ENCODE assay signal across 8 cellular contexts in the genomic region with DNA sequence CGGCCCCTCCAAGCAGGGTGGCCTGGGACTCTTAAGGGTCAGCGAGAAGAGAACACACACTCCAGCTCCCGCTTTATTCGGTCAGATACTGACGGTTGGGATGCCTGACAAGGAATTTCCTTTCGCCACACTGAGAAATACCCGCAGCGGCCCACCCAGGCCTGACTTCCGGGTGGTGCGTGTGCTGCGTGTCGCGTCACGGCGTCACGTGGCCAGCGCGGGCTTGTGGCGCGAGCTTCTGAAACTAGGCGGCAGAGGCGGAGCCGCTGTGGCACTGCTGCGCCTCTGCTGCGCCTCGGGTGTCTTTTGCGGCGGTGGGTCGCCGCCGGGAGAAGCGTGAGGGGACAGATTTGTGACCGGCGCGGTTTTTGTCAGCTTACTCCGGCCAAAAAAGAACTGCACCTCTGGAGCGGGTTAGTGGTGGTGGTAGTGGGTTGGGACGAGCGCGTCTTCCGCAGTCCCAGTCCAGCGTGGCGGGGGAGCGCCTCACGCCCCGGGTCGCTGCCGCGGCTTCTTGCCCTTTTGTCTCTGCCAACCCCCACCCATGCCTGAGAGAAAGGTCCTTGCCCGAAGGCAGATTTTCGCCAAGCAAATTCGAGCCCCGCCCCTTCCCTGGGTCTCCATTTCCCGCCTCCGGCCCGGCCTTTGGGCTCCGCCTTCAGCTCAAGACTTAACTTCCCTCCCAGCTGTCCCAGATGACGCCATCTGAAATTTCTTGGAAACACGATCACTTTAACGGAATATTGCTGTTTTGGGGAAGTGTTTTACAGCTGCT. TPM values are rescaled to one million over a fixed set of nuclear protein-coding genes. Genes with fewer than 3 reads are reported as not detected.
DNase-seq lines count a peak whose midpoint lies in the region; ATAC-seq lines count a peak whose summit lies in the region.

A gene with protein sequence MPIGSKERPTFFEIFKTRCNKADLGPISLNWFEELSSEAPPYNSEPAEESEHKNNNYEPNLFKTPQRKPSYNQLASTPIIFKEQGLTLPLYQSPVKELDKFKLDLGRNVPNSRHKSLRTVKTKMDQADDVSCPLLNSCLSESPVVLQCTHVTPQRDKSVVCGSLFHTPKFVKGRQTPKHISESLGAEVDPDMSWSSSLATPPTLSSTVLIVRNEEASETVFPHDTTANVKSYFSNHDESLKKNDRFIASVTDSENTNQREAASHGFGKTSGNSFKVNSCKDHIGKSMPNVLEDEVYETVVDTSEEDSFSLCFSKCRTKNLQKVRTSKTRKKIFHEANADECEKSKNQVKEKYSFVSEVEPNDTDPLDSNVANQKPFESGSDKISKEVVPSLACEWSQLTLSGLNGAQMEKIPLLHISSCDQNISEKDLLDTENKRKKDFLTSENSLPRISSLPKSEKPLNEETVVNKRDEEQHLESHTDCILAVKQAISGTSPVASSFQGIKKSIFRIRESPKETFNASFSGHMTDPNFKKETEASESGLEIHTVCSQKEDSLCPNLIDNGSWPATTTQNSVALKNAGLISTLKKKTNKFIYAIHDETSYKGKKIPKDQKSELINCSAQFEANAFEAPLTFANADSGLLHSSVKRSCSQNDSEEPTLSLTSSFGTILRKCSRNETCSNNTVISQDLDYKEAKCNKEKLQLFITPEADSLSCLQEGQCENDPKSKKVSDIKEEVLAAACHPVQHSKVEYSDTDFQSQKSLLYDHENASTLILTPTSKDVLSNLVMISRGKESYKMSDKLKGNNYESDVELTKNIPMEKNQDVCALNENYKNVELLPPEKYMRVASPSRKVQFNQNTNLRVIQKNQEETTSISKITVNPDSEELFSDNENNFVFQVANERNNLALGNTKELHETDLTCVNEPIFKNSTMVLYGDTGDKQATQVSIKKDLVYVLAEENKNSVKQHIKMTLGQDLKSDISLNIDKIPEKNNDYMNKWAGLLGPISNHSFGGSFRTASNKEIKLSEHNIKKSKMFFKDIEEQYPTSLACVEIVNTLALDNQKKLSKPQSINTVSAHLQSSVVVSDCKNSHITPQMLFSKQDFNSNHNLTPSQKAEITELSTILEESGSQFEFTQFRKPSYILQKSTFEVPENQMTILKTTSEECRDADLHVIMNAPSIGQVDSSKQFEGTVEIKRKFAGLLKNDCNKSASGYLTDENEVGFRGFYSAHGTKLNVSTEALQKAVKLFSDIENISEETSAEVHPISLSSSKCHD (N-terminal part only) (plus strand): TSS at position 254 of the 775 bp plus-strand sequence. CDS start 953 bp downstream, outside the sequence.
A gene with protein sequence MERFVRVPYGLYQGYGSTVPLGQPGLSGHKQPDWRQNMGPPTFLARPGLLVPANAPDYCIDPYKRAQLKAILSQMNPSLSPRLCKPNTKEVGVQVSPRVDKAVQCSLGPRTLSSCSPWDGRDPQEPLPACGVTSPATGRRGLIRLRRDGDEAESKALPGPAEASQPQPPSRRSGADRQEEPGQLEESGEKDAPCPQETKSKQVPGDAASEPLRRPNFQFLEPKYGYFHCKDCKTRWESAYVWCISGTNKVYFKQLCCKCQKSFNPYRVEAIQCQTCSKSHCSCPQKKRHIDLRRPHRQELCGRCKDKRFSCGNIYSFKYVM (minus strand): TSS at position 109 of the 775 bp plus-strand sequence. CDS start 3,438 bp downstream, outside the sequence.

- H3K36me3 Mint-ChIP-seq in CD4-positive, alpha-beta memory T cell: peaks cover 0 to 10% of the 10 kb centered on the region in 2 donors
- H3K36me3 Mint-ChIP-seq in memory B cell: peaks cover 2% of the 10 kb centered on the region

- ATAC-seq in GM19397 (IDR thresholded peaks at IDR 0.05; ENCODE audit: unreplicated experiment) (peak; percentile 94), HG03558 (IDR thresholded peaks at IDR 0.05; ENCODE audit: extremely low read depth, unreplicated experiment) (peak; percentile 83), memory B cell (ENCODE audit: low read depth) (peak; percentile 92)

- no peaks in the 10 kb centered on the region for H3K9me3 Mint-ChIP-seq in CD4-positive, alpha-beta memory T cell
- no peaks in the 10 kb centered on the region for H3K9me3 Mint-ChIP-seq in memory B cell

- no peaks in the 10 kb centered on the region for H3K36me3 ChIP-seq in CD4-positive, alpha-beta memory T cell (ENCODE audit: insufficient read depth, low read length)

- peaks cover 16% of the 10 kb centered on the region for H3K4me1 ChIP-seq in CD4-positive, alpha-beta memory T cell (ENCODE audit: insufficient read depth, low read length)

- POLR2A ChIA-PET in CD4-positive, alpha-beta memory T cell (lab: Charles Lee; ENCODE audit: partially characterized antibody): interaction anchor here (0.6 to 4.0 kb wide), 20 partner anchors 8 to 1228 kb away, joined by 3 to 82 read pairs (median 4); a partner anchor contains a TSS

- H3K9me3 ChIP-seq in CD4-positive, alpha-beta memory T cell (ENCODE audit: control insufficient read depth in 1 of 2, low read length in 2 of 2): no peaks in the 10 kb centered on the region

- H3K27me3 Mint-ChIP-seq in CD4-positive, alpha-beta memory T cell: no peaks in the 10 kb centered on the region
- no peaks in the 10 kb centered on the region for H3K27me3 Mint-ChIP-seq in memory B cell

- peak; percentile 85 to 89 (median 87) for DNase-seq in CD4-positive, alpha-beta memory T cell
- DNase-seq in NK-92 (lab: John Stamatoyannopoulos, UW; ENCODE audit: unreplicated experiment): peak; percentile 14
- DNase-seq in activated CD8-positive, alpha-beta memory T cell treated with anti-CD3 and anti-CD28 coated beads for 24 hours: peak; percentile 92
- DNase-seq in effector CD8-positive, alpha-beta T cell (lab: John Stamatoyannopoulos, UW): peak; percentile 76
- peak; percentile 82 to 83 for DNase-seq in memory B cell (ENCODE audit: low spot score in 2 of 2)
- DNase-seq in stimulated activated CD4-positive, alpha-beta T cell treated with anti-CD3 and anti-CD28 coated beads, TNF-alpha, amount 100 ng/mL, for 48 hours (ENCODE audit: low read depth in 3 of 3): peak; percentile 67 to 80 (median 80)

- no peaks in the 10 kb centered on the region for H3K27me3 ChIP-seq in CD4-positive, alpha-beta memory T cell (ENCODE audit: insufficient read depth, low read length)

- CTCF ChIA-PET in CD4-positive, alpha-beta memory T cell (lab: Charles Lee; ENCODE audit: partially characterized antibody): interaction anchor here (0.8 to 3.0 kb wide), 10 partner anchors 9 to 1227 kb away, joined by 3 to 19 read pairs (median 4); a partner anchor contains a TSS

- peak within 1 kb of the TSS; percentile 59 to 81 for H3K4me3 ChIP-seq in CD4-positive, alpha-beta memory T cell (ENCODE audit: low read length in 2 of 2)

- intact Hi-C loops in CD4-positive, alpha-beta memory T cell (cut with micrococcal nuclease): loop anchor here (1.0 to 10.0 kb wide), 6 partner anchors 113 to 1271 kb away; a partner anchor contains a TSS

- H3K27ac ChIP-seq in CD4-positive, alpha-beta memory T cell (ENCODE audit: low read depth, low read length): peak within 1 kb of the TSS; percentile 99

- H3K27ac Mint-ChIP-seq in CD4-positive, alpha-beta memory T cell: peak within 1 kb of the TSS; percentile 98 to 100 (median 100)
- peak within 1 kb of the TSS; percentile 100 for H3K27ac Mint-ChIP-seq in memory B cell

- peaks cover 7 to 27% (median 11%) of the 10 kb centered on the region in 4 donors for H3K4me1 Mint-ChIP-seq in CD4-positive, alpha-beta memory T cell
- H3K4me1 Mint-ChIP-seq in memory B cell: peaks cover 4% of the 10 kb centered on the region

- peak within 1 kb of the TSS; percentile 91 to 100 (median 96) for H3K4me3 Mint-ChIP-seq in CD4-positive, alpha-beta memory T cell
- peak within 1 kb of the TSS; percentile 98 for H3K4me3 Mint-ChIP-seq in memory B cell

RNA-seq across cellular contexts. Expression of the first gene that starts in this region (rescaled TPM):
- total RNA-seq in CD4-positive, alpha-beta memory T cell: 1 to 10 TPM; 3.2 TPM
- polyA plus RNA-seq in CD4-positive, alpha-beta memory T cell: 1 to 10 TPM in 1 of 2 donors, under 1 TPM in 1; 0.71 to 2.1 TPM

RNA-seq across cellular contexts. Expression of the second gene that starts in this region (rescaled TPM):
- total RNA-seq in CD4-positive, alpha-beta memory T cell: not detected
- not detected for polyA plus RNA-seq in CD4-positive, alpha-beta memory T cell

Comparison
In these comparisons a context has a peak if more than half of its experiments do, and no peak if none do; other contexts are left out.
1. Peak in every context shown above with its lines: DNase-seq, ATAC-seq, H3K4me3 ChIP-seq and H3K27ac ChIP-seq.
2. DNase-seq: peak in every context shown above with its lines; median percentile 92 in activated CD8-positive, alpha-beta memory T cell treated with anti-CD3 and anti-CD28 coated beads for 24 hours; 87 in CD4-positive, alpha-beta memory T cell; 82 in memory B cell; 80 in stimulated activated CD4-positive, alpha-beta T cell treated with anti-CD3 and anti-CD28 coated beads, TNF-alpha, amount 100 ng/mL, for 48 hours; 76 in effector CD8-positive, alpha-beta T cell; 14 in NK-92.